Comparison of ENCODE assay signal across 8 cellular contexts in the genomic region with DNA sequence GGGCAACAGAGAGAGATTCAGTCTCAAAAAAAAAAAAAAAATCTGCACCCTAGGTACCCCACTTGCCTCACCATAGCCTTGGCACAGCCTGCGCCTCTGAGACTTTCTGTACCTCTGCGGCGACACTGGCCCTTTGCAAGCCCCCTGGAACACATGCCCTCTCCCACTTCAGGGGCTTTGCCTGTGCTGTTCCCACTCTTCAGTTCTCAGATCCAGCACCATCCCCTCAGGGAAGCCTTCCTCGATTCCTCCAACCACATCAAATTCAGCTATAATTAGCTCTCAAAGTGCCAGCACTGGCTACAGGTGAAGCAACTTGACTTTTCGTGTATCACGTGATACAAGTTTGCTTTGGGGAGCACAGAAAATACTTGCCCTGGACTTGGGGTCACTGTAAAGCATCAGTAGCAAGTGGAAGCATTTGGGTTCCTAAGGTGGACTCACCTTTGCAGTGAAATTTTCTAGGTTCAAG. TPM values are rescaled to one million over a fixed set of nuclear protein-coding genes. Genes with fewer than 3 reads are reported as not detected.
A peak's percentile ranks its signal among the peaks of the same experiment; 100 is the strongest.
DNase-seq lines count a peak whose midpoint lies in the region; ATAC-seq and TF ChIP-seq lines count a peak whose summit lies in the region.

No MANE protein-coding gene starts in this region.

- TF ChIP-seq EP300 in SK-N-SH (IDR thresholded peaks at IDR 0.05; ENCODE audit: borderline replicate concordance in 1 of 2, low read depth in 1 of 2, low read length in 1 of 2) = no peak

- POLR2A ChIA-PET in SK-N-SH (lab: Yijun Ruan, JAX) = interaction anchor here (1.0 to 1.9 kb wide), 2 partner anchors 39 to 199 kb away, joined by 4 to 16 read pairs; partner anchors contain the start of gene PEDS1

- WGBS in SK-N-SH (ENCODE audit: low lambda C conversion rate) = 18% methylated on average over 3 of the region's 6 CpGs

- peak overlapping the region; percentile 52 to 85; a peak in 3 of 4 replicates for H3K27ac ChIP-seq in SK-N-SH (ENCODE audit: low read depth in 2 of 2, low read length in 1 of 2)
- no peak overlapping the region for H3K27ac ChIP-seq in iPS-20b (ENCODE audit: low read length)
- H3K27ac ChIP-seq in stomach smooth muscle (ENCODE audit: low read length) = peak overlapping the region; percentile 61

- ATAC-seq in SK-N-SH treated with all-trans-retinoic acid at 6 μM for 48 hours (no peak), HG03457 (IDR thresholded peaks at IDR 0.05; ENCODE audit: unreplicated experiment) (no peak), HG02588 (IDR thresholded peaks at IDR 0.05; ENCODE audit: unreplicated experiment) (no peak)

- H3K4me3 Mint-ChIP-seq in activated T-helper 2 cell treated with anti-CD3 and anti-CD28 coated beads, Interferon-gamma antibody, Interleukin-2, Interleukin-4, amounts not matched to agents 10 μg/mL and 5 μg/mL and 100 μg/mL, durations not matched to agents 14 hours and 24 hours and 36 hours (ENCODE audit: low read depth) = peak overlapping the region; percentile 85

- H3K4me2 ChIP-seq in SK-N-SH = peak overlapping the region; percentile 90

- peaks cover 25% of the 10 kb centered on the region for H3K36me3 Mint-ChIP-seq in activated T-helper 2 cell treated with anti-CD3 and anti-CD28 coated beads, Interferon-gamma antibody, Interleukin-2, Interleukin-4, amounts not matched to agents 10 μg/mL and 5 μg/mL and 100 μg/mL, durations not matched to agents 14 hours and 24 hours and 36 hours (ENCODE audit: low read depth)

- peaks cover 55% of the 10 kb centered on the region for H3K79me2 ChIP-seq in SK-N-SH (ENCODE audit: insufficient read depth)

- intact Hi-C loops in activated T-helper 2 cell treated with anti-CD3 and anti-CD28 coated beads, Interferon-gamma antibody, Interleukin-2, Interleukin-4, amounts not matched to agents 10 μg/mL and 5 μg/mL and 100 μg/mL, durations not matched to agents 14 hours and 24 hours and 36 hours (cut with micrococcal nuclease) = loop anchor here (10.0 kb wide), 1 partner anchor 370 kb away; no protein-coding TSS in a partner anchor

- peaks cover 22% of the 10 kb centered on the region for H4K20me1 ChIP-seq in SK-N-SH (ENCODE audit: insufficient read depth)

- H3K27me3 ChIP-seq in SK-N-SH (ENCODE audit: insufficient read depth) (no peaks in the 10 kb centered on the region), iPS-20b (ENCODE audit: insufficient read depth, low read length) (no peaks in the 10 kb centered on the region), stomach smooth muscle (ENCODE audit: control insufficient read depth in 1 of 2, insufficient read depth in 2 of 2, low read length in 2 of 2) (no peaks in the 10 kb centered on the region)

- H3F3A ChIP-seq in SK-N-SH (replicated peaks; ENCODE audit: insufficient read depth) = peaks cover 19% of the 10 kb centered on the region

- no peak for DNase-seq in SK-N-SH
- DNase-seq in activated T-helper 2 cell treated with anti-CD3 and anti-CD28 coated beads, Interferon-gamma antibody, Interleukin-2, Interleukin-4, amounts not matched to agents 10 μg/mL and 5 μg/mL and 100 μg/mL, durations not matched to agents 14 hours and 24 hours and 36 hours (ENCODE audit: low spot score) = no peak
- DNase-seq in germinal center (ENCODE audit: low spot score) = no peak

- H3K4me3 ChIP-seq in SK-N-SH (ENCODE audit: low read depth in 2 of 2, low read length in 1 of 2) (peak overlapping the region; percentile 64 to 70), iPS-20b (ENCODE audit: low read length) (peak overlapping the region; percentile 89), stomach smooth muscle (ENCODE audit: low read length in 2 of 2) (peak overlapping the region; percentile 77 to 83)

- no peak for TF ChIP-seq RAD21 in SK-N-SH (IDR thresholded peaks at IDR 0.05; ENCODE audit: low read length)

- TF ChIP-seq CTCF in SK-N-SH (IDR thresholded peaks at IDR 0.05) = no peak

- H3K9me2 ChIP-seq in SK-N-SH = no peaks in the 10 kb centered on the region

- CTCF ChIA-PET in SK-N-SH (lab: Yijun Ruan, JAX) = interaction anchor here (0.8 to 11.5 kb wide), 10 partner anchors 9 to 150 kb away, joined by 3 to 297 read pairs (median 7); no protein-coding TSS in a partner anchor

- peak overlapping the region; percentile 95 for H3K27ac Mint-ChIP-seq in activated T-helper 2 cell treated with anti-CD3 and anti-CD28 coated beads, Interferon-gamma antibody, Interleukin-2, Interleukin-4, amounts not matched to agents 10 μg/mL and 5 μg/mL and 100 μg/mL, durations not matched to agents 14 hours and 24 hours and 36 hours

- H3K4me1 Mint-ChIP-seq in activated T-helper 2 cell treated with anti-CD3 and anti-CD28 coated beads, Interferon-gamma antibody, Interleukin-2, Interleukin-4, amounts not matched to agents 10 μg/mL and 5 μg/mL and 100 μg/mL, durations not matched to agents 14 hours and 24 hours and 36 hours (ENCODE audit: low read depth) = peaks cover 50% of the 10 kb centered on the region

- H3K27me3 Mint-ChIP-seq in activated T-helper 2 cell treated with anti-CD3 and anti-CD28 coated beads, Interferon-gamma antibody, Interleukin-2, Interleukin-4, amounts not matched to agents 10 μg/mL and 5 μg/mL and 100 μg/mL, durations not matched to agents 14 hours and 24 hours and 36 hours (ENCODE audit: low read depth) = no peaks in the 10 kb centered on the region

- H3K36me3 ChIP-seq in SK-N-SH (replicated peaks in 1 of 2; ENCODE audit: control insufficient read depth in 1 of 2, insufficient read depth in 2 of 2, low read length in 1 of 2) = peaks cover 0 to 2% of the 10 kb centered on the region in 2 experiments
- peaks cover 6% of the 10 kb centered on the region; the same call in 1 of the 2 replicates for H3K36me3 ChIP-seq in iPS-20b (ENCODE audit: insufficient read depth, low read depth, low read length)
- no peaks in the 10 kb centered on the region for H3K36me3 ChIP-seq in stomach smooth muscle (ENCODE audit: control insufficient read depth in 2 of 2, insufficient read depth in 2 of 2, low read length in 2 of 2)

- H3K9ac ChIP-seq in SK-N-SH (peak overlapping the region; percentile 69), iPS-20b (ENCODE audit: low read depth, low read length) (peak overlapping the region; percentile 94), stomach smooth muscle (ENCODE audit: low read length in 2 of 2) (peak overlapping the region; percentile 55 to 78)

- no peaks in the 10 kb centered on the region for H3K9me3 Mint-ChIP-seq in activated T-helper 2 cell treated with anti-CD3 and anti-CD28 coated beads, Interferon-gamma antibody, Interleukin-2, Interleukin-4, amounts not matched to agents 10 μg/mL and 5 μg/mL and 100 μg/mL, durations not matched to agents 14 hours and 24 hours and 36 hours

- H3K9me3 ChIP-seq in SK-N-SH = no peaks in the 10 kb centered on the region
- no peaks in the 10 kb centered on the region for H3K9me3 ChIP-seq in iPS-20b (ENCODE audit: insufficient read depth, low read depth, low read length)
- no peaks in the 10 kb centered on the region for H3K9me3 ChIP-seq in stomach smooth muscle (ENCODE audit: control insufficient read depth in 2 of 2, low read length in 2 of 2)

- H2AFZ ChIP-seq in SK-N-SH (ENCODE audit: low read depth) = peak overlapping the region; percentile 94

- H3K4me1 ChIP-seq in SK-N-SH (ENCODE audit: control insufficient read depth in 1 of 2, insufficient read depth in 2 of 2, low read depth in 1 of 2, low read length in 1 of 2) (peaks cover 22 to 44% of the 10 kb centered on the region in 2 experiments; a peak in 3 of 4 replicates), iPS-20b (ENCODE audit: insufficient read depth, low read length) (peaks cover 10% of the 10 kb centered on the region), stomach smooth muscle (ENCODE audit: control insufficient read depth, insufficient read depth, low read length) (peaks cover 53% of the 10 kb centered on the region)

TF ChIP-seq in SK-N-SH, 30 proteins besides CTCF, POLR2A, EP300 and RAD21:
- TF ChIP-seq USF1 (IDR thresholded peaks at IDR 0.05; ENCODE audit: borderline replicate concordance, low read depth) (peak; percentile 57; the same call in 1 of the 2 replicates), NFIC (IDR thresholded peaks at IDR 0.05; ENCODE audit: borderline replicate concordance) (no peak)

TF ChIP-seq in SK-N-SH treated with all-trans-retinoic acid at 6 μM for 48 hours, 23 proteins besides CTCF, POLR2A, EP300 and RAD21 (continues in another document):
- TF ChIP-seq CSRNP3 (CRISPR knock-in tag; IDR thresholded peaks at IDR 0.05) = no peak
- TF ChIP-seq, protein P1, sequence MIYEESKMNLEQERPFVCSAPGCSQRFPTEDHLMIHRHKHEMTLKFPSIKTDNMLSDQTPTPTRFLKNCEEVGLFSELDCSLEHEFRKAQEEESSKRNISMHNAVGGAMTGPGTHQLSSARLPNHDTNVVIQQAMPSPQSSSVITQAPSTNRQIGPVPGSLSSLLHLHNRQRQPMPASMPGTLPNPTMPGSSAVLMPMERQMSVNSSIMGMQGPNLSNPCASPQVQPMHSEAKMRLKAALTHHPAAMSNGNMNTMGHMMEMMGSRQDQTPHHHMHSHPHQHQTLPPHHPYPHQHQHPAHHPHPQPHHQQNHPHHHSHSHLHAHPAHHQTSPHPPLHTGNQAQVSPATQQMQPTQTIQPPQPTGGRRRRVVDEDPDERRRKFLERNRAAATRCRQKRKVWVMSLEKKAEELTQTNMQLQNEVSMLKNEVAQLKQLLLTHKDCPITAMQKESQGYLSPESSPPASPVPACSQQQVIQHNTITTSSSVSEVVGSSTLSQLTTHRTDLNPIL (CRISPR knock-in tag; IDR thresholded peaks at IDR 0.05; ENCODE audit: low read depth) = no peak

RNA-seq across cellular contexts. Expression of gene UBE2V1, which starts 2.1 kb away (rescaled TPM):
- polyA plus RNA-seq in SK-N-SH (2012; rRNA removed) = 99.7 and 100 TPM in 2 replicates
- polyA plus RNA-seq in SK-N-SH (2012; cell fraction: cytosol; rRNA removed) = 108 and 138 TPM in 2 replicates
- 79.8 and 106 TPM in 2 replicates for polyA plus RNA-seq in SK-N-SH (2012; cell fraction: nucleus; rRNA removed)
- total RNA-seq in activated T-helper 2 cell treated with anti-CD3 and anti-CD28 coated beads, Interferon-gamma antibody, Interleukin-2, Interleukin-4, amounts not matched to agents 10 μg/mL and 5 μg/mL and 100 μg/mL, durations not matched to agents 14 hours and 24 hours and 36 hours = 158 and 174 TPM in 2 replicates

RNA-seq across cellular contexts. Expression of gene PEDS1, which starts 38.4 kb away (rescaled TPM):
- 18.3 and 18.4 TPM in 2 replicates for polyA plus RNA-seq in SK-N-SH (2012; rRNA removed)
- 8.6 and 12.8 TPM in 2 replicates for polyA plus RNA-seq in SK-N-SH (2012; cell fraction: cytosol; rRNA removed)
- polyA plus RNA-seq in SK-N-SH (2012; cell fraction: nucleus; rRNA removed) = 10.1 and 13.1 TPM in 2 replicates
- 26.5 and 29.5 TPM in 2 replicates for total RNA-seq in activated T-helper 2 cell treated with anti-CD3 and anti-CD28 coated beads, Interferon-gamma antibody, Interleukin-2, Interleukin-4, amounts not matched to agents 10 μg/mL and 5 μg/mL and 100 μg/mL, durations not matched to agents 14 hours and 24 hours and 36 hours
